1 cellular context compared by ENCODE assay signal in the genomic region with DNA sequence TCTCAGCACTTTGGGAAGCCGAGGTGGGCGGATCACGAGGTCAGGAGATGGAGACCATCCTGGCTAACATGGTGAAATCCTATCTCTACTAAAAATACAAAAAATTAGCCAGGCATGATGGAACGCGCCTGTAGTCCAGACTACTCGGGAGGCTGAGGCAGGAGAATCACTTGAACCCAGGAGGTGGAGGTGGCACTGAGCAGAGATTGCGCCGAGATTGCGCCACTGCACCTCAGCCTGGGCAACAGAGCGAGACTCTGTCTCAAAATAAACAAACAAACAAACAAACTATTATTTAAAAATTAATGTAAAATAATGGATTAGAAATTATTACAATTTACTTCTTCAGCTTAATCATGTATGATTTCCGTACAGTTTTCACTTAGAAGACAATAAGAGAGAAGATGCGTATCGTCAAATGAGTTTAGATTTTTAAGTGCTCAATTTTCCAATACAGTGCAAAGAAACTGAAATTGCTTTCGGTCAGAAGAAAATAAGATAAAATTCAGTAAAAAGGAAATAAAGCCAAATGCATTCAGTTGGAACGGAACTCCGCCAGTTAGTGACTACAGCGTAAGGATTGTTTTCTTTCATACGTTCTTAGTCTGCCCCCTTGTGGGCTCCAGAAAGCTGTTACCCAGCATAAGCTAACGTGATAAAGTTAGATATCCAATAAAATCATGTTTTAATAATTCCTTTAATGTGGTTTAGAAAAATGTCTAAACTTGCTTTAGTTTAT.
TF ChIP-seq lines count a peak whose summit lies in the region.

No MANE protein-coding gene starts in this region.

TF ChIP-seq in SK-N-SH, 30 proteins besides CTCF, POLR2A, EP300 and RAD21 (continued from another document):
- TF ChIP-seq, protein P1, sequence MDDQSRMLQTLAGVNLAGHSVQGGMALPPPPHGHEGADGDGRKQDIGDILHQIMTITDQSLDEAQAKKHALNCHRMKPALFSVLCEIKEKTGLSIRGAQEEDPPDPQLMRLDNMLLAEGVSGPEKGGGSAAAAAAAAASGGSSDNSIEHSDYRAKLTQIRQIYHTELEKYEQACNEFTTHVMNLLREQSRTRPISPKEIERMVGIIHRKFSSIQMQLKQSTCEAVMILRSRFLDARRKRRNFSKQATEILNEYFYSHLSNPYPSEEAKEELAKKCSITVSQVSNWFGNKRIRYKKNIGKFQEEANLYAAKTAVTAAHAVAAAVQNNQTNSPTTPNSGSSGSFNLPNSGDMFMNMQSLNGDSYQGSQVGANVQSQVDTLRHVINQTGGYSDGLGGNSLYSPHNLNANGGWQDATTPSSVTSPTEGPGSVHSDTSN (IDR thresholded peaks at IDR 0.05) = no peak
- TF ChIP-seq GATA2 (CRISPR knock-in tag; IDR thresholded peaks at IDR 0.05) (no peak), POLR2AphosphoS5 (IDR thresholded peaks at IDR 0.05; ENCODE audit: low read depth, low read length) (no peak), SMC3 (IDR thresholded peaks at IDR 0.05; ENCODE audit: low read depth, low read length) (peak; percentile 79), MXI1 (IDR thresholded peaks at IDR 0.05; ENCODE audit: low read depth, low read length) (no peak), REST (IDR thresholded peaks at IDR 0.05; ENCODE audit: low read depth, low read length) (no peak)
- TF ChIP-seq, protein P2, sequence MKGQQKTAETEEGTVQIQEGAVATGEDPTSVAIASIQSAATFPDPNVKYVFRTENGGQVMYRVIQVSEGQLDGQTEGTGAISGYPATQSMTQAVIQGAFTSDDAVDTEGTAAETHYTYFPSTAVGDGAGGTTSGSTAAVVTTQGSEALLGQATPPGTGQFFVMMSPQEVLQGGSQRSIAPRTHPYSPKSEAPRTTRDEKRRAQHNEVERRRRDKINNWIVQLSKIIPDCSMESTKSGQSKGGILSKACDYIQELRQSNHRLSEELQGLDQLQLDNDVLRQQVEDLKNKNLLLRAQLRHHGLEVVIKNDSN (IDR thresholded peaks at IDR 0.05; ENCODE audit: borderline replicate concordance, low read depth) = no peak
- TF ChIP-seq, protein P3, sequence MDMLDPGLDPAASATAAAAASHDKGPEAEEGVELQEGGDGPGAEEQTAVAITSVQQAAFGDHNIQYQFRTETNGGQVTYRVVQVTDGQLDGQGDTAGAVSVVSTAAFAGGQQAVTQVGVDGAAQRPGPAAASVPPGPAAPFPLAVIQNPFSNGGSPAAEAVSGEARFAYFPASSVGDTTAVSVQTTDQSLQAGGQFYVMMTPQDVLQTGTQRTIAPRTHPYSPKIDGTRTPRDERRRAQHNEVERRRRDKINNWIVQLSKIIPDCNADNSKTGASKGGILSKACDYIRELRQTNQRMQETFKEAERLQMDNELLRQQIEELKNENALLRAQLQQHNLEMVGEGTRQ (IDR thresholded peaks at IDR 0.05; ENCODE audit: borderline replicate concordance, low read depth, low read length) = no peak
